35 cellular contexts compared by ENCODE assay signal in the genomic region with DNA sequence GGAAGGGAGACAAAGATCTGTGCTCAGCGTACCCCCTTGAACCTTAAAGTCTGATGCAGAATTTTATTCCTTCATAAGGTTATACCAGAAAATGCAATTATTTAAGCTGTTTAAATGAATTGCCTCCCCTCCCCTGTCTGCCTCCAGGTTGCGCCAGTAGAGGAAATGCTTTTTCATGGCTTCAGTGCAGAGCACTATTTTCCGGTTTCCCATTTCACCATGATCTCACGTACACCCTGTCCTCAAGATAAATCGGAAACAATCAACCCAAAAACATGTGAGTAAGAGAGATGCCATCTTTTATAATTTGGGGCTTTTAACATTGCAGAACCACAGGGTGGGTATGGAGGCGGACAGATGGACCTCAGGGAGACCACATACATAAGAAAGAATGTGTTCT.
"Had no signal": no experiment of that assay in that cellular context is flagged by ENCODE, and none has a peak within 500 bp of the region (broad histone marks: within the 10 kb centered on the region; RNA-seq: fewer than 3 reads in every experiment).

No MANE protein-coding gene starts in this region.

- H3K4me3 ChIP-seq: MG63 had no signal

- DNase-seq: Karpas-422, Kasumi-1, KBM-7, KG1, MG63, MM.1S, MV-4-11, NCI-H1048, NCI-H1092, NCI-H1092 treated with DMSO at 0.1 percent for 48 hours, NCI-H1105, NCI-H1105 treated with DMSO at 0.1 percent for 48 hours, NCI-H1417, NCI-H1417 treated with DMSO at 0.1 percent for 48 hours, NCI-H1436, NCI-H1436 treated with DMSO at 0.1 percent for 48 hours, NCI-H146, NCI-H1694, NCI-H1694 treated with DMSO at 0.1 percent for 48 hours, NCI-H187, NCI-H187 treated with DMSO at 0.1 percent for 48 hours, NCI-H1930, NCI-H2029, NCI-H2029 treated with DMSO at 0.1 percent for 48 hours, NCI-H2081, NCI-H2081 treated with DMSO at 0.1 percent for 48 hours, NCI-H2107, NCI-H2171, NCI-H2171 treated with DMSO at 0.1 percent for 48 hours, NCI-H2227 treated with DMSO at 0.1 percent for 48 hours, NCI-H226, NCI-H345, NCI-H446, NCI-H446 treated with DMSO at 0.1 percent for 48 hours had no signal

- H3K27me3 ChIP-seq: MG63 had no signal

- H3K27ac ChIP-seq: KMS-11 had no signal

- H3K9me3 ChIP-seq: MG63 had no signal
